ENCODE assay signal across 8 cellular contexts in the genomic region with DNA sequence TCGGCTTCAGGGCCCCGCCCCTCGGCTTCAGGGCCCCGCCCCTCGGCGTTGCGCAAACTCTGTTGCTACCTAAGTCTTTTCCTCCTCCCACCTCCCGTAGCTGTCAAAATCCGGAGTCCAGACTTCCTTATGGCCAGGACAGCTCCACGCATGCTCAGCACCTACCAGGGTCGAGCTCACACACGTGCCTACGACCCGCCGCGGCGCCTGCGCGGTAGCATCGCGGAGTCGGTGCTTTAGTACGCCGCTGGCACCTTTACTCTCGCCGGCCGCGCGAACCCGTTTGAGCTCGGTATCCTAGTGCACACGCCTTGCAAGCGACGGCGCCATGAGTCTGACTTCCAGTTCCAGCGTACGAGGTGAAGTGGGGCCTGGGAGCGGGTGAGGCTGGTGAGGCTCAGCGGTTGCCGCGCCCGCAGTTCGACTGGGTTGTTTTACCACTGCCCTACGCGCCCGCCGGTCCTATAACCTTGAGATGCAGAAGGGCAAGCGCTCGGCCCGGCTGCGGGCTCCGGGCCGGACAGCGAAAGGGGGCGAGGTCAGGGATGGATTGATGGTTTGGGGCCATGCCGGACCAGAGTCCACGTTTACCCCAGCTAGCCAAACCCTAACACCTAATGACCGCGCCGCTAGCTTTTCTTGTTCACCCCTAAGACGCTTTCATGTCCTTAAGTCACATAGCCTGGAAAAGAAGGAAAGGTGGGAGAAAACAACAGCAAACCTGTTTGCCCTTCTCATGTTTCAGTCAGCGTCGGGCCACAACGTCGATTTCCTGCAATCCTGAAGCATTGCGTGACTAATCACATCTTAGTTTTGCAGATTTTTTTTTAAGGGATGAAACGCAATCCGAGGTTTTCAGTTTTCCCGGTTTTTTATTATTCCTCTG. TPM values are rescaled to one million over a fixed set of nuclear protein-coding genes. Genes with fewer than 3 reads are reported as not detected.
DNase-seq lines count a peak whose midpoint lies in the region; ATAC-seq and TF ChIP-seq lines count a peak whose summit lies in the region.

A gene (plus strand): TSS at position 217 of the 886 bp plus-strand sequence. CDS start 112 bp downstream, at position 329.

- intact Hi-C loops in activated B cell treated with CpG ODN at 0.5 μM for 24 hours (cut with micrococcal nuclease): loop anchor here (1.0 to 5.0 kb wide), 4 partner anchors 13 to 1613 kb away; no protein-coding TSS in a partner anchor
- intact Hi-C loops in spleen (cut with DNase I; ENCODE audit: low total_unique reads): no loop called here

- H3K4me3 ChIP-seq in spleen: peak within 1 kb of the TSS; percentile 57 to 88 (median 70)

- H3K4me3 Mint-ChIP-seq in activated B cell treated with CpG ODN at 0.5 μM for 24 hours (peak within 1 kb of the TSS; percentile 97), immature natural killer cell (peak within 1 kb of the TSS; percentile 96 to 99 (median 98))

- no peaks in the 10 kb centered on the region for H3K36me3 ChIP-seq in spleen

- TF ChIP-seq POLR2A in GM18951 (IDR thresholded peaks at IDR 0.05; ENCODE audit: extremely low read depth, insufficient read depth, insufficient read length): peak; percentile 91
- peak in 2 of 3 donors; percentile 28 to 51 for TF ChIP-seq POLR2A in spleen (IDR thresholded peaks at IDR 0.05)

- H3K27ac ChIP-seq in caudate nucleus (ENCODE audit: low read depth, low read length) (peak within 1 kb of the TSS; percentile 97), spleen (peak within 1 kb of the TSS; percentile 91 to 99 (median 98))

- H3K4me1 Mint-ChIP-seq in activated B cell treated with CpG ODN at 0.5 μM for 24 hours (peaks cover 46% of the 10 kb centered on the region), immature natural killer cell (peaks cover 40 to 59% of the 10 kb centered on the region in 2 donors)

- WGBS in spleen, 5 donors: 0 to 1% (median 0%) methylated on average over 56 to 69 of the region's 69 CpGs

- H3K36me3 Mint-ChIP-seq in activated B cell treated with CpG ODN at 0.5 μM for 24 hours (ENCODE audit: low read depth) (peaks cover 12% of the 10 kb centered on the region), immature natural killer cell (peaks cover 0 to 3% (median 0%) of the 10 kb centered on the region in 3 donors)

- ATAC-seq in HG03196 (IDR thresholded peaks at IDR 0.05; ENCODE audit: unreplicated experiment): peak; percentile 68
- peak; percentile 68 for ATAC-seq in activated B cell treated with CpG ODN at 0.5 μM for 24 hours (ENCODE audit: low read depth)

- peaks cover 10 to 53% (median 38%) of the 10 kb centered on the region in 6 donors for H3K4me1 ChIP-seq in spleen

- no peaks in the 10 kb centered on the region for H3K9me3 ChIP-seq in spleen

- POLR2A ChIA-PET in activated B cell treated with CpG ODN at 0.5 μM for 24 hours (lab: Charles Lee): interaction anchor here (1.0 to 4.1 kb wide), 6 partner anchors 11 to 1637 kb away, joined by 3 to 43 read pairs (median 5); a partner anchor contains a TSS

- TF ChIP-seq CTCF in activated B cell treated with CpG ODN at 0.5 μM for 24 hours (IDR thresholded peaks at IDR 0.05): no peak
- TF ChIP-seq CTCF in spleen (IDR thresholded peaks at IDR 0.05 in 8 of 11, conservative IDR thresholded peaks at IDR 0.05 in 3 of 11): peak in 1 of 11 experiments; percentile 19

- DNase-seq in AG08395 (ENCODE audit: low spot score) (peak; percentile 99), NCI-H345 (lab: John Stamatoyannopoulos, UW) (peak; percentile 98), activated B cell treated with CpG ODN at 0.5 μM for 24 hours (peak; percentile 95), caudate nucleus (lab: John Stamatoyannopoulos, UW) (peak; percentile 60 to 97 (median 92)), immature natural killer cell (peak; percentile 92 to 95 (median 94)), spleen (peak; percentile 99)

- in situ Hi-C loops in GM18951 (cut with MboI; ENCODE audit: low sequenced_read_pairs, unreplicated experiment): no loop called here

- H3K27me3 ChIP-seq in spleen (replicated peaks in 1 of 7): no peaks in the 10 kb centered on the region

- no peaks in the 10 kb centered on the region for H3K27me3 Mint-ChIP-seq in activated B cell treated with CpG ODN at 0.5 μM for 24 hours
- peaks cover 19 to 28% (median 21%) of the 10 kb centered on the region in 3 donors for H3K27me3 Mint-ChIP-seq in immature natural killer cell (ENCODE audit: low read depth in 3 of 3)

- H3K9me3 Mint-ChIP-seq in activated B cell treated with CpG ODN at 0.5 μM for 24 hours (no peaks in the 10 kb centered on the region), immature natural killer cell (peaks cover 0 to 2% (median 0%) of the 10 kb centered on the region in 6 donors)

- CTCF ChIA-PET in activated B cell treated with CpG ODN at 0.5 μM for 24 hours (lab: Charles Lee): interaction anchor here (1.0 to 1.5 kb wide), 4 partner anchors 20 to 91 kb away, joined by 3 to 12 read pairs (median 4); no protein-coding TSS in a partner anchor

- H3K27ac Mint-ChIP-seq in activated B cell treated with CpG ODN at 0.5 μM for 24 hours (peak within 1 kb of the TSS; percentile 93), immature natural killer cell (peak within 1 kb of the TSS; percentile 96 to 99 (median 97))

RNA-seq across cellular contexts. Expression of the gene that starts here (rescaled TPM):
- total RNA-seq in activated B cell treated with CpG ODN at 0.5 μM for 24 hours (16.7 and 23.8 TPM in 2 replicates), spleen (10 to 100 TPM in 5 of 7 donors, 1 to 10 TPM in 2; 7.1 to 26.5 (median 17.3) TPM)
- polyA plus RNA-seq in immature natural killer cell (10 to 100 TPM; 47.1 to 61.5 (median 58.2) TPM), spleen (10 to 100 TPM in 2 of 3 donors, 1 to 10 TPM in 1; 8.5 to 26.4 (median 24.5) TPM)

Comparison
In these comparisons a context has a peak if more than half of its experiments do, and no peak if none do; other contexts are left out.
1. Peak in every context shown above with its lines: DNase-seq, ATAC-seq, H3K4me3 ChIP-seq and H3K27ac ChIP-seq.